Comparison of ENCODE assay signal across 13 cellular contexts in genomic region chr2:224893848-224894247, GRCh38.
A peak's percentile ranks its signal among the peaks of the same experiment; 100 is the strongest.
DNase-seq lines count a peak whose midpoint lies in the region; ATAC-seq lines count a peak whose summit lies in the region.
"Had no signal": no experiment of that assay in that cellular context is flagged by ENCODE, and none has a peak within 500 bp of the region (broad histone marks: within the 10 kb centered on the region; RNA-seq: fewer than 3 reads in every experiment).

No MANE protein-coding gene starts in this region.

- H3K4me3 Mint-ChIP-seq in central memory CD8-positive, alpha-beta T cell: peak overlapping the region; percentile 32
- H3K4me3 Mint-ChIP-seq: brain, nephron progenitor cell had no signal

- H3K27ac ChIP-seq in caudate nucleus (ENCODE audit: low read depth, low read length): no peak overlapping the region
- H3K27ac ChIP-seq: transverse colon had no signal

- peaks cover 36% of the 10 kb centered on the region for H3K4me1 Mint-ChIP-seq in central memory CD8-positive, alpha-beta T cell
- H3K4me1 Mint-ChIP-seq: brain, nephron progenitor cell had no signal

- no peaks in the 10 kb centered on the region for H3K27me3 Mint-ChIP-seq in central memory CD8-positive, alpha-beta T cell

- DNase-seq in central memory CD8-positive, alpha-beta T cell (ENCODE audit: low spot score in 2 of 2): no peak
- no peak for DNase-seq in caudate nucleus (lab: John Stamatoyannopoulos, UW)
- DNase-seq in middle frontal gyrus (ENCODE audit: extremely low spot score, low spot score): no peak
- no peak for DNase-seq in HK-2 (ENCODE audit: unreplicated experiment)
- DNase-seq: heart right ventricle, NCI-H2081, nephron progenitor cell, transverse colon had no signal

- H3K27ac Mint-ChIP-seq in central memory CD8-positive, alpha-beta T cell (ENCODE audit: low read depth): peak overlapping the region; percentile 63
- H3K27ac Mint-ChIP-seq: brain, nephron progenitor cell had no signal

- H3K36me3 Mint-ChIP-seq in central memory CD8-positive, alpha-beta T cell (ENCODE audit: insufficient read depth): peaks cover 51% of the 10 kb centered on the region
- H3K36me3 Mint-ChIP-seq: brain had no signal

- H3K9me3 Mint-ChIP-seq in central memory CD8-positive, alpha-beta T cell: no peaks in the 10 kb centered on the region
- H3K9me3 Mint-ChIP-seq: brain, nephron progenitor cell had no signal

- ATAC-seq in GM18502 (IDR thresholded peaks at IDR 0.05; ENCODE audit: poor library complexity, unreplicated experiment) (peak; percentile 37), GM19351 (IDR thresholded peaks at IDR 0.05; ENCODE audit: unreplicated experiment) (peak; percentile 40), HG03342 (IDR thresholded peaks at IDR 0.05; ENCODE audit: unreplicated experiment) (peak; percentile 9), esophagus mucosa (no peak)
- ATAC-seq in central memory CD8-positive, alpha-beta T cell (replicated peaks; ENCODE audit: extremely low read depth, poor library complexity, severe bottlenecking): no peak

Comparison
In these comparisons a context has a peak if more than half of its experiments do, and no peak if none do; other contexts are left out.
1. ATAC-seq: peak in GM18502 (single experiment), GM19351 (single experiment) and HG03342 (single experiment); none in central memory CD8-positive, alpha-beta T cell (single experiment) and esophagus mucosa (single experiment).